ENCODE assay signal across 1 cellular context in the genomic region with DNA sequence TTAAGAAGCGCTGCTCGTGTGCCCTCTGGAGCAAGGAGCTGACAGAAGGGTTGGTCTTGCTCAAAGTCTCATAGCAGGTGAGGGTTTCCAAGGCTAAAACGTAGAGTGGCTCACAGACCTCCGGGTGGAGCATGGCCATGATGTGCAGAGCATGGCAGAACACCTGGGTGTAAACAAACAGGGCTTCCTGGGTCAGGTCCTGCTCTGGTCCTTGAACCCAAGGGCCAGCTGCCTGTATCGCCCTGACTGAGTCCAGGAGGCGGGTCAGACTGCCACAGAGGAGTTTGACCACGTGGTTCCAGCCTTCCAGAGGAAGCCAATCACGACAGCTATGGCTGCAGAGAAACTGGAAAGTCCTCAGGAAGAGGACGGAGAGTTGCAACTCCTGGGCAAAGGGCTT.
TF ChIP-seq lines count a peak whose summit lies in the region.

No MANE protein-coding gene starts in this region.

TF ChIP-seq in HepG2, 621 proteins besides CTCF, POLR2A, EP300 and RAD21 (continued from another document):
- TF ChIP-seq, protein P1, sequence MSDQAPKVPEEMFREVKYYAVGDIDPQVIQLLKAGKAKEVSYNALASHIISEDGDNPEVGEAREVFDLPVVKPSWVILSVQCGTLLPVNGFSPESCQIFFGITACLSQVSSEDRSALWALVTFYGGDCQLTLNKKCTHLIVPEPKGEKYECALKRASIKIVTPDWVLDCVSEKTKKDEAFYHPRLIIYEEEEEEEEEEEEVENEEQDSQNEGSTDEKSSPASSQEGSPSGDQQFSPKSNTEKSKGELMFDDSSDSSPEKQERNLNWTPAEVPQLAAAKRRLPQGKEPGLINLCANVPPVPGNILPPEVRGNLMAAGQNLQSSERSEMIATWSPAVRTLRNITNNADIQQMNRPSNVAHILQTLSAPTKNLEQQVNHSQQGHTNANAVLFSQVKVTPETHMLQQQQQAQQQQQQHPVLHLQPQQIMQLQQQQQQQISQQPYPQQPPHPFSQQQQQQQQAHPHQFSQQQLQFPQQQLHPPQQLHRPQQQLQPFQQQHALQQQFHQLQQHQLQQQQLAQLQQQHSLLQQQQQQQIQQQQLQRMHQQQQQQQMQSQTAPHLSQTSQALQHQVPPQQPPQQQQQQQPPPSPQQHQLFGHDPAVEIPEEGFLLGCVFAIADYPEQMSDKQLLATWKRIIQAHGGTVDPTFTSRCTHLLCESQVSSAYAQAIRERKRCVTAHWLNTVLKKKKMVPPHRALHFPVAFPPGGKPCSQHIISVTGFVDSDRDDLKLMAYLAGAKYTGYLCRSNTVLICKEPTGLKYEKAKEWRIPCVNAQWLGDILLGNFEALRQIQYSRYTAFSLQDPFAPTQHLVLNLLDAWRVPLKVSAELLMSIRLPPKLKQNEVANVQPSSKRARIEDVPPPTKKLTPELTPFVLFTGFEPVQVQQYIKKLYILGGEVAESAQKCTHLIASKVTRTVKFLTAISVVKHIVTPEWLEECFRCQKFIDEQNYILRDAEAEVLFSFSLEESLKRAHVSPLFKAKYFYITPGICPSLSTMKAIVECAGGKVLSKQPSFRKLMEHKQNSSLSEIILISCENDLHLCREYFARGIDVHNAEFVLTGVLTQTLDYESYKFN (CRISPR knock-in tag; conservative IDR thresholded peaks at IDR 0.05), result peak; percentile 47; the same call in 1 of the 2 replicates
- TF ChIP-seq MYC (CRISPR knock-in tag; IDR thresholded peaks at IDR 0.05; ENCODE audit: borderline replicate concordance) (peak; percentile 59; the same call in 1 of the 2 replicates), ZNF263 (CRISPR knock-in tag; IDR thresholded peaks at IDR 0.05) (peak; percentile 46; the same call in 1 of the 2 replicates), PTBP1 (IDR thresholded peaks at IDR 0.05; ENCODE audit: low read depth, low read length, poor library complexity, severe bottlenecking) (no peak), ZNF501 (CRISPR knock-in tag; IDR thresholded peaks at IDR 0.05) (peak; percentile 26; the same call in 1 of the 2 replicates)
